1 cellular context compared by ENCODE assay signal in the genomic region with DNA sequence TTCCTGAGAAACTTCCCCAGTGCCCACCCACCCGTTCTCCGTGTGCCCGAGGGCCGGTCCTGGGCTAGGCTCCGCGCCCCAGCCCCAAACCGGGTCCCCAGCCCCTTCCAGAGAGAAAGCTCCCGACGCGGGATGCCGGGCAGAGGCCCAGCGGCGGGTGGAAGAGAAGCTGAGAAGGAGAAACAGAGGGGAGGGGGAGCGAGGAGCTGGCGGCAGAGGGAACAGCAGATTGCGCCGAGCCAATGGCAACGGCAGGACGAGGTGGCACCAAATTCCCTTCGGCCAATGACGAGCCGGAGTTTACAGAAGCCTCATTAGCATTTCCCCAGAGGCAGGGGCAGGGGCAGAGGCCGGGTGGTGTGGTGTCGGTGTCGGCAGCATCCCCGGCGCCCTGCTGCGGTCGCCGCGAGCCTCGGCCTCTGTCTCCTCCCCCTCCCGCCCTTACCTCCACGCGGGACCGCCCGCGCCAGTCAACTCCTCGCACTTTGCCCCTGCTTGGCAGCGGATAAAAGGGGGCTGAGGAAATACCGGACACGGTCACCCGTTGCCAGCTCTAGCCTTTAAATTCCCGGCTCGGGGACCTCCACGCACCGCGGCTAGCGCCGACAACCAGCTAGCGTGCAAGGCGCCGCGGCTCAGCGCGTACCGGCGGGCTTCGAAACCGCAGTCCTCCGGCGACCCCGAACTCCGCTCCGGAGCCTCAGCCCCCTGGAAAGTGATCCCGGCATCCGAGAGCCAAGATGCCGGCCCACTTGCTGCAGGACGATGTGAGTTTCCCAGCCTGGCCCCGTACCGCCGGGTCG.
TF ChIP-seq lines count a peak whose summit lies in the region.

SCD (plus strand) TSS at position 469 of the 803 bp plus-strand sequence; CDS start at position 741, 272 bp downstream.

TF ChIP-seq in GM23338, 12 proteins besides CTCF, POLR2A, EP300 and RAD21:
- TF ChIP-seq, protein P1, sequence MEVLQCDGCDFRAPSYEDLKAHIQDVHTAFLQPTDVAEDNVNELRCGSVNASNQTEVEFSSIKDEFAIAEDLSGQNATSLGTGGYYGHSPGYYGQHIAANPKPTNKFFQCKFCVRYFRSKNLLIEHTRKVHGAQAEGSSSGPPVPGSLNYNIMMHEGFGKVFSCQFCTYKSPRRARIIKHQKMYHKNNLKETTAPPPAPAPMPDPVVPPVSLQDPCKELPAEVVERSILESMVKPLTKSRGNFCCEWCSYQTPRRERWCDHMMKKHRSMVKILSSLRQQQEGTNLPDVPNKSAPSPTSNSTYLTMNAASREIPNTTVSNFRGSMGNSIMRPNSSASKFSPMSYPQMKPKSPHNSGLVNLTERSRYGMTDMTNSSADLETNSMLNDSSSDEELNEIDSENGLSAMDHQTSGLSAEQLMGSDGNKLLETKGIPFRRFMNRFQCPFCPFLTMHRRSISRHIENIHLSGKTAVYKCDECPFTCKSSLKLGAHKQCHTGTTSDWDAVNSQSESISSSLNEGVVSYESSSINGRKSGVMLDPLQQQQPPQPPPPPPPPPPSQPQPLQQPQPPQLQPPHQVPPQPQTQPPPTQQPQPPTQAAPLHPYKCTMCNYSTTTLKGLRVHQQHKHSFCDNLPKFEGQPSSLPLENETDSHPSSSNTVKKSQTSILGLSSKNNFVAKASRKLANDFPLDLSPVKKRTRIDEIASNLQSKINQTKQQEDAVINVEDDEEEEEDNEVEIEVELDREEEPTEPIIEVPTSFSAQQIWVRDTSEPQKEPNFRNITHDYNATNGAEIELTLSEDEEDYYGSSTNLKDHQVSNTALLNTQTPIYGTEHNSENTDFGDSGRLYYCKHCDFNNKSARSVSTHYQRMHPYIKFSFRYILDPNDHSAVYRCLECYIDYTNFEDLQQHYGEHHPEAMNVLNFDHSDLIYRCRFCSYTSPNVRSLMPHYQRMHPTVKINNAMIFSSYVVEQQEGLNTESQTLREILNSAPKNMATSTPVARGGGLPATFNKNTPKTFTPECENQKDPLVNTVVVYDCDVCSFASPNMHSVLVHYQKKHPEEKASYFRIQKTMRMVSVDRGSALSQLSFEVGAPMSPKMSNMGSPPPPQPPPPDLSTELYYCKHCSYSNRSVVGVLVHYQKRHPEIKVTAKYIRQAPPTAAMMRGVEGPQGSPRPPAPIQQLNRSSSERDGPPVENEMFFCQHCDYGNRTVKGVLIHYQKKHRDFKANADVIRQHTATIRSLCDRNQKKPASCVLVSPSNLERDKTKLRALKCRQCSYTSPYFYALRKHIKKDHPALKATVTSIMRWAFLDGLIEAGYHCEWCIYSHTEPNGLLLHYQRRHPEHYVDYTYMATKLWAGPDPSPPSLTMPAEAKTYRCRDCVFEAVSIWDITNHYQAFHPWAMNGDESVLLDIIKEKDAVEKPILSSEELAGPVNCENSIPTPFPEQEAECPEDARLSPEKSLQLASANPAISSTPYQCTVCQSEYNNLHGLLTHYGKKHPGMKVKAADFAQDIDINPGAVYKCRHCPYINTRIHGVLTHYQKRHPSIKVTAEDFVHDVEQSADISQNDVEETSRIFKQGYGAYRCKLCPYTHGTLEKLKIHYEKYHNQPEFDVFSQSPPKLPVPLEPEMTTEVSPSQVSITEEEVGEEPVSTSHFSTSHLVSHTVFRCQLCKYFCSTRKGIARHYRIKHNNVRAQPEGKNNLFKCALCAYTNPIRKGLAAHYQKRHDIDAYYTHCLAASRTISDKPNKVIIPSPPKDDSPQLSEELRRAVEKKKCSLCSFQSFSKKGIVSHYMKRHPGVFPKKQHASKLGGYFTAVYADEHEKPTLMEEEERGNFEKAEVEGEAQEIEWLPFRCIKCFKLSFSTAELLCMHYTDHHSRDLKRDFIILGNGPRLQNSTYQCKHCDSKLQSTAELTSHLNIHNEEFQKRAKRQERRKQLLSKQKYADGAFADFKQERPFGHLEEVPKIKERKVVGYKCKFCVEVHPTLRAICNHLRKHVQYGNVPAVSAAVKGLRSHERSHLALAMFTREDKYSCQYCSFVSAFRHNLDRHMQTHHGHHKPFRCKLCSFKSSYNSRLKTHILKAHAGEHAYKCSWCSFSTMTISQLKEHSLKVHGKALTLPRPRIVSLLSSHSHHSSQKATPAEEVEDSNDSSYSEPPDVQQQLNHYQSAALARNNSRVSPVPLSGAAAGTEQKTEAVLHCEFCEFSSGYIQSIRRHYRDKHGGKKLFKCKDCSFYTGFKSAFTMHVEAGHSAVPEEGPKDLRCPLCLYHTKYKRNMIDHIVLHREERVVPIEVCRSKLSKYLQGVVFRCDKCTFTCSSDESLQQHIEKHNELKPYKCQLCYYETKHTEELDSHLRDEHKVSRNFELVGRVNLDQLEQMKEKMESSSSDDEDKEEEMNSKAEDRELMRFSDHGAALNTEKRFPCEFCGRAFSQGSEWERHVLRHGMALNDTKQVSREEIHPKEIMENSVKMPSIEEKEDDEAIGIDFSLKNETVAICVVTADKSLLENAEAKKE (CRISPR knock-in tag; IDR thresholded peaks at IDR 0.05), result no peak
- TF ChIP-seq ETS1 (IDR thresholded peaks at IDR 0.05) (peak; percentile 48; the same call in 1 of the 2 replicates), STAT1 (IDR thresholded peaks at IDR 0.05; ENCODE audit: unreplicated experiment) (no peak), POLR2AphosphoS5 (IDR thresholded peaks at IDR 0.05; ENCODE audit: low read depth) (peak; percentile 70)
TF ChIP-seq in GM23338: peak in this region for 2.
